In genomic region chr10:123848564-123849457, GRCh38 we compare ENCODE assay signal across 1 cellular context.
TF ChIP-seq lines count a peak whose summit lies in the region.

No MANE protein-coding gene starts in this region.

TF ChIP-seq in HepG2, 621 proteins besides CTCF, POLR2A, EP300 and RAD21 (continued from another document):
- no peak for TF ChIP-seq HINFP (CRISPR knock-in tag; IDR thresholded peaks at IDR 0.05; ENCODE audit: low read depth)
- TF ChIP-seq TARDBP (CRISPR knock-in tag; IDR thresholded peaks at IDR 0.05) = no peak
- no peak for TF ChIP-seq HOXA9 (CRISPR knock-in tag; IDR thresholded peaks at IDR 0.05; ENCODE audit: borderline replicate concordance)
- no peak for TF ChIP-seq MTA1 (CRISPR knock-in tag; IDR thresholded peaks at IDR 0.05; ENCODE audit: borderline replicate concordance)
- TF ChIP-seq ZNF777 (CRISPR knock-in tag; IDR thresholded peaks at IDR 0.05) = no peak
- TF ChIP-seq MTF1 (CRISPR knock-in tag; IDR thresholded peaks at IDR 0.05) = no peak
- TF ChIP-seq GPN1 (CRISPR knock-in tag; IDR thresholded peaks at IDR 0.05; ENCODE audit: borderline replicate concordance) = no peak
